In genomic region chr16:89712476-89712805, GRCh38 we compare ENCODE assay signal across 1 cellular context.
TF ChIP-seq lines count a peak whose summit lies in the region.

No MANE protein-coding gene starts in this region.

TF ChIP-seq in HepG2, 621 proteins besides CTCF, POLR2A, EP300 and RAD21:
- TF ChIP-seq, protein P1, sequence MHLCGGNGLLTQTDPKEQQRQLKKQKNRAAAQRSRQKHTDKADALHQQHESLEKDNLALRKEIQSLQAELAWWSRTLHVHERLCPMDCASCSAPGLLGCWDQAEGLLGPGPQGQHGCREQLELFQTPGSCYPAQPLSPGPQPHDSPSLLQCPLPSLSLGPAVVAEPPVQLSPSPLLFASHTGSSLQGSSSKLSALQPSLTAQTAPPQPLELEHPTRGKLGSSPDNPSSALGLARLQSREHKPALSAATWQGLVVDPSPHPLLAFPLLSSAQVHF (CRISPR knock-in tag; IDR thresholded peaks at IDR 0.05), result no peak
- TF ChIP-seq MTERF4 (CRISPR knock-in tag; IDR thresholded peaks at IDR 0.05) (no peak), ELF1 (CRISPR knock-in tag; IDR thresholded peaks at IDR 0.05) (no peak), ZNF33B (CRISPR knock-in tag; IDR thresholded peaks at IDR 0.05) (no peak), FLYWCH1 (CRISPR knock-in tag; IDR thresholded peaks at IDR 0.05) (no peak)
